15 cellular contexts compared by ENCODE assay signal in genomic region chr10:43199088-43199683, GRCh38.
"Had no signal": no experiment of that assay in that cellular context is flagged by ENCODE, and none has a peak within 500 bp of the region (broad histone marks: within the 10 kb centered on the region; RNA-seq: fewer than 3 reads in every experiment).

No MANE protein-coding gene starts in this region.

- H2AFZ ChIP-seq: hepatocyte had no signal

- H3K4me2 ChIP-seq: hepatocyte, smooth muscle cell had no signal

- H3K27ac ChIP-seq: hepatocyte, right atrium auricular region, testis, WERI-Rb-1 had no signal

- H3K9me3 ChIP-seq: right atrium auricular region, testis had no signal

- H3K79me2 ChIP-seq: hepatocyte had no signal

- H3K27me3 ChIP-seq: hepatocyte, right atrium auricular region, testis had no signal

- DNase-seq: activated CD8-positive, alpha-beta T cell treated with anti-CD3 and anti-CD28 coated beads, Interleukin-2, amount 10 ng/mL, durations not matched to agents 7 days and 5 days; activated naive CD4-positive, alpha-beta T cell; activated naive CD8-positive, alpha-beta T cell treated with anti-CD3 and anti-CD28 coated beads, Interleukin-2, amount 50 U/mL, for 24 hours; dermis blood vessel endothelial cell; erythroblast; natural killer cell; testis; WERI-Rb-1 had no signal

- H3K4me3 Mint-ChIP-seq: activated CD8-positive, alpha-beta T cell treated with anti-CD3 and anti-CD28 coated beads, Interleukin-2, amount 10 ng/mL, durations not matched to agents 7 days and 5 days; activated naive CD8-positive, alpha-beta T cell treated with anti-CD3 and anti-CD28 coated beads, Interleukin-2, amount 50 U/mL, for 24 hours; memory B cell; natural killer cell; stimulated activated naive CD8-positive, alpha-beta T cell treated with anti-CD3 and anti-CD28 coated beads, Interleukin-15, Interleukin-2, amounts not matched to agents 100 ng/mL and 50 ng/mL, for 24 hours; T-helper 1 cell treated with Interleukin-12 subunit alpha and Interleukin-12 subunit beta and Interleukin-4 antibody, amounts not matched to agents 30 μg/mL and 1 μg/mL, for 36 hours had no signal

- H3K9me3 Mint-ChIP-seq: activated naive CD8-positive, alpha-beta T cell treated with anti-CD3 and anti-CD28 coated beads, Interleukin-2, amount 50 U/mL, for 24 hours; memory B cell; natural killer cell; stimulated activated naive CD8-positive, alpha-beta T cell treated with anti-CD3 and anti-CD28 coated beads, Interleukin-15, Interleukin-2, amounts not matched to agents 100 ng/mL and 50 ng/mL, for 24 hours; T-helper 1 cell treated with Interleukin-12 subunit alpha and Interleukin-12 subunit beta and Interleukin-4 antibody, amounts not matched to agents 30 μg/mL and 1 μg/mL, for 36 hours had no signal

- H3K36me3 Mint-ChIP-seq: memory B cell, natural killer cell had no signal

- H3K27me3 Mint-ChIP-seq: activated naive CD8-positive, alpha-beta T cell treated with anti-CD3 and anti-CD28 coated beads, Interleukin-2, amount 50 U/mL, for 24 hours; memory B cell; stimulated activated naive CD8-positive, alpha-beta T cell treated with anti-CD3 and anti-CD28 coated beads, Interleukin-15, Interleukin-2, amounts not matched to agents 100 ng/mL and 50 ng/mL, for 24 hours had no signal

- ATAC-seq: activated CD8-positive, alpha-beta T cell treated with anti-CD3 and anti-CD28 coated beads, Interleukin-2, amount 10 ng/mL, durations not matched to agents 7 days and 5 days; activated naive CD8-positive, alpha-beta T cell treated with anti-CD3 and anti-CD28 coated beads, Interleukin-2, amount 50 U/mL, for 24 hours; natural killer cell had no signal

- H3K36me3 ChIP-seq: right atrium auricular region, WERI-Rb-1 had no signal

- H3K27ac Mint-ChIP-seq: activated CD8-positive, alpha-beta T cell treated with anti-CD3 and anti-CD28 coated beads, Interleukin-2, amount 10 ng/mL, durations not matched to agents 7 days and 5 days; activated naive CD8-positive, alpha-beta T cell treated with anti-CD3 and anti-CD28 coated beads, Interleukin-2, amount 50 U/mL, for 24 hours; memory B cell; natural killer cell; progenitor cell of endocrine pancreas; stimulated activated naive CD8-positive, alpha-beta T cell treated with anti-CD3 and anti-CD28 coated beads, Interleukin-15, Interleukin-2, amounts not matched to agents 100 ng/mL and 50 ng/mL, for 24 hours; T-helper 1 cell treated with Interleukin-12 subunit alpha and Interleukin-12 subunit beta and Interleukin-4 antibody, amounts not matched to agents 30 μg/mL and 1 μg/mL, for 36 hours had no signal

- H3K4me3 ChIP-seq: hepatocyte, right atrium auricular region, smooth muscle cell, testis had no signal
